In genomic region chr19:14118165-14119051, GRCh38 we compare ENCODE assay signal across 8 cellular contexts. TPM values are rescaled to one million over a fixed set of nuclear protein-coding genes. Genes with fewer than 3 reads are reported as not detected.
DNase-seq lines count a peak whose midpoint lies in the region; ATAC-seq and TF ChIP-seq lines count a peak whose summit lies in the region.

No MANE protein-coding gene starts in this region.

- DNase-seq in Caco-2 (no peak), NCI-H1092 (lab: John Stamatoyannopoulos, UW) (peak; percentile 25), activated B cell treated with CpG ODN at 0.5 μM for 24 hours (peak; percentile 25), lung (ENCODE audit: low spot score) (peak; percentile 84)
- DNase-seq in effector CD8-positive, alpha-beta T cell (lab: John Stamatoyannopoulos, UW): peak; percentile 48
- DNase-seq in stimulated activated naive B cell treated with anti-CD40 and anti-IgM and Interleukin-4, amounts not matched to agents 10 μg/mL and 1 μg/mL and 100 μg/mL, for 72 hours: peak; percentile 39

- 2% methylated on average over 55 to 61 of the region's 61 CpGs for WGBS in lung, 2 donors

- TF ChIP-seq CTCF in Caco-2 (IDR thresholded peaks at IDR 0.05; ENCODE audit: insufficient read depth in 1 of 2, low read depth in 1 of 2, low read length in 1 of 2, severe bottlenecking in 1 of 2, unreplicated experiment in 1 of 2) (no peak), activated B cell treated with CpG ODN at 0.5 μM for 24 hours (IDR thresholded peaks at IDR 0.05) (no peak), lung (IDR thresholded peaks at IDR 0.05; ENCODE audit: control extremely low read depth, extremely low read depth) (no peak)

- H3K9me3 Mint-ChIP-seq in Caco-2 (ENCODE audit: unreplicated experiment) (no peaks in the 10 kb centered on the region), activated B cell treated with CpG ODN at 0.5 μM for 24 hours (no peaks in the 10 kb centered on the region)
- no peaks in the 10 kb centered on the region for H3K9me3 Mint-ChIP-seq in stimulated activated naive B cell treated with anti-CD40 and anti-IgM and Interleukin-4, amounts not matched to agents 10 μg/mL and 1 μg/mL and 100 μg/mL, for 72 hours

- H3K4me3 Mint-ChIP-seq in Caco-2 (ENCODE audit: unreplicated experiment) (peak overlapping the region; percentile 83), activated B cell treated with CpG ODN at 0.5 μM for 24 hours (peak overlapping the region; percentile 85)
- H3K4me3 Mint-ChIP-seq in stimulated activated naive B cell treated with anti-CD40 and anti-IgM and Interleukin-4, amounts not matched to agents 10 μg/mL and 1 μg/mL and 100 μg/mL, for 72 hours: peak overlapping the region; percentile 85 to 98

- TSS peak; percentile 64 for BruUV-seq in Caco-2 (replicated peaks; lab: Mats Ljungman, UMichigan)

- POLR2A ChIA-PET in Caco-2 (lab: Charles Lee): interaction anchor here (1.1 kb wide), 1 partner anchor 18 kb away, joined by 10 read pairs; the partner anchor contains the start of gene ASF1B
- POLR2A ChIA-PET in activated B cell treated with CpG ODN at 0.5 μM for 24 hours (lab: Charles Lee): interaction anchor here (0.6 to 2.0 kb wide), 11 partner anchors 18 to 966 kb away, joined by 3 to 8 read pairs (median 5); partner anchors contain the start of gene ASF1B

- CTCF ChIA-PET in Caco-2 (lab: Charles Lee): interaction anchor here (1.0 kb wide), 1 partner anchor 18 kb away, joined by 6 read pairs; the partner anchor contains the start of gene ASF1B
- CTCF ChIA-PET in activated B cell treated with CpG ODN at 0.5 μM for 24 hours (lab: Charles Lee): interaction anchor here (1.1 kb wide), 1 partner anchor 18 kb away, joined by 4 read pairs; the partner anchor contains the start of gene ASF1B

- H3K4me3 ChIP-seq in Caco-2 (ENCODE audit: low read depth, low read length): peak overlapping the region; percentile 44
- no peak overlapping the region for H3K4me3 ChIP-seq in lung

- H3K36me3 ChIP-seq in Caco-2 (ENCODE audit: control insufficient read depth, insufficient read depth, low read length): no peaks in the 10 kb centered on the region
- no peaks in the 10 kb centered on the region for H3K36me3 ChIP-seq in lung (ENCODE audit: control insufficient read depth in 2 of 2, insufficient read depth in 2 of 2, low read length in 2 of 2)

- intact Hi-C loops in Caco-2 (cut with micrococcal nuclease; ENCODE audit: unreplicated experiment) (loop anchor here (2.0 to 5.0 kb wide), 2 partner anchors 18 to 36 kb away; partner anchors contain the start of gene ASF1B), activated B cell treated with CpG ODN at 0.5 μM for 24 hours (cut with micrococcal nuclease) (loop anchor here (10.0 kb wide), 1 partner anchor 324 kb away; the partner anchor contains the start of gene ZSWIM4)

- H3K4me1 ChIP-seq in Caco-2 (peaks cover 13% of the 10 kb centered on the region), lung (ENCODE audit: control insufficient read depth in 2 of 2, insufficient read depth in 2 of 2, low read length in 2 of 2) (peaks cover 6 to 23% of the 10 kb centered on the region in 2 donors)

- peak overlapping the region; percentile 85 for H3K27ac Mint-ChIP-seq in Caco-2 (ENCODE audit: unreplicated experiment)
- peak overlapping the region; percentile 68 for H3K27ac Mint-ChIP-seq in activated B cell treated with CpG ODN at 0.5 μM for 24 hours
- H3K27ac Mint-ChIP-seq in stimulated activated naive B cell treated with anti-CD40 and anti-IgM and Interleukin-4, amounts not matched to agents 10 μg/mL and 1 μg/mL and 100 μg/mL, for 72 hours: peak overlapping the region; percentile 96

- H3K4me1 Mint-ChIP-seq in Caco-2 (ENCODE audit: low read depth, unreplicated experiment) (peaks cover 8% of the 10 kb centered on the region), activated B cell treated with CpG ODN at 0.5 μM for 24 hours (peaks cover 42% of the 10 kb centered on the region)
- peaks cover 32 to 46% of the 10 kb centered on the region in 2 donors for H3K4me1 Mint-ChIP-seq in stimulated activated naive B cell treated with anti-CD40 and anti-IgM and Interleukin-4, amounts not matched to agents 10 μg/mL and 1 μg/mL and 100 μg/mL, for 72 hours

- H3K9me3 ChIP-seq in Caco-2: no peaks in the 10 kb centered on the region
- no peaks in the 10 kb centered on the region for H3K9me3 ChIP-seq in lung (ENCODE audit: control insufficient read depth in 2 of 2, insufficient read depth in 1 of 2, low read length in 1 of 2)

- peak overlapping the region; percentile 95 for H3K27ac ChIP-seq in lung (ENCODE audit: low read depth in 1 of 2, low read length in 1 of 2)

- no peaks in the 10 kb centered on the region for H3K27me3 ChIP-seq in Caco-2 (replicated peaks; ENCODE audit: control insufficient read depth, insufficient read depth, low read length)
- H3K27me3 ChIP-seq in lung (ENCODE audit: control insufficient read depth, insufficient read depth): no peaks in the 10 kb centered on the region

- H3K27me3 Mint-ChIP-seq in Caco-2 (ENCODE audit: insufficient read depth, unreplicated experiment): no peaks in the 10 kb centered on the region
- no peaks in the 10 kb centered on the region for H3K27me3 Mint-ChIP-seq in activated B cell treated with CpG ODN at 0.5 μM for 24 hours
- H3K27me3 Mint-ChIP-seq in stimulated activated naive B cell treated with anti-CD40 and anti-IgM and Interleukin-4, amounts not matched to agents 10 μg/mL and 1 μg/mL and 100 μg/mL, for 72 hours: no peaks in the 10 kb centered on the region

- ATAC-seq in GM21717 (IDR thresholded peaks at IDR 0.05; ENCODE audit: unreplicated experiment): peak; percentile 1
- ATAC-seq in activated B cell treated with CpG ODN at 0.5 μM for 24 hours (ENCODE audit: low read depth): no peak
- ATAC-seq in lung (ENCODE audit: insufficient read depth, low FRiP score): peak; percentile 8
- peak; percentile 22 to 25 for ATAC-seq in stimulated activated naive B cell treated with anti-CD40 and anti-IgM and Interleukin-4, amounts not matched to agents 10 μg/mL and 1 μg/mL and 100 μg/mL, for 72 hours (replicated peaks)
- no peak for ATAC-seq in GM19452 (IDR thresholded peaks at IDR 0.05; ENCODE audit: unreplicated experiment)

- H3K36me3 Mint-ChIP-seq in Caco-2 (ENCODE audit: insufficient read depth, unreplicated experiment) (peaks cover 45% of the 10 kb centered on the region), activated B cell treated with CpG ODN at 0.5 μM for 24 hours (ENCODE audit: low read depth) (peaks cover 1% of the 10 kb centered on the region)
- H3K36me3 Mint-ChIP-seq in stimulated activated naive B cell treated with anti-CD40 and anti-IgM and Interleukin-4, amounts not matched to agents 10 μg/mL and 1 μg/mL and 100 μg/mL, for 72 hours: peaks cover 0 to 2% of the 10 kb centered on the region in 2 donors

RNA-seq across cellular contexts. Expression of gene PRKACA, which starts 0.8 kb away (rescaled TPM):
- 46.4 and 51.9 TPM in 2 replicates for total RNA-seq in Caco-2 (2022)
- total RNA-seq in activated B cell treated with CpG ODN at 0.5 μM for 24 hours: 41.6 and 43.7 TPM in 2 replicates
- 100 to 1,000 TPM in 1 of 2 donors, 10 to 100 TPM in 1; 43.7 to 103 TPM for total RNA-seq in lung
- polyA plus RNA-seq in lung: 10 to 100 TPM; 54.3 to 81.5 TPM

RNA-seq across cellular contexts. Expression of gene ASF1B, which starts 18.0 kb away (rescaled TPM):
- total RNA-seq in Caco-2 (2022) (37.7 and 40.2 TPM in 2 replicates), activated B cell treated with CpG ODN at 0.5 μM for 24 hours (3.4 and 3.7 TPM in 2 replicates), lung (1 to 10 TPM; 2.4 to 3.5 TPM)
- 1 to 10 TPM; 4.1 to 5.9 TPM for polyA plus RNA-seq in lung

RNA-seq across cellular contexts. Expression of gene SAMD1, which starts 27.9 kb away (rescaled TPM):
- 38.3 and 47.1 TPM in 2 replicates for total RNA-seq in Caco-2 (2022)
- total RNA-seq in activated B cell treated with CpG ODN at 0.5 μM for 24 hours: 32.7 and 36.0 TPM in 2 replicates
- total RNA-seq in lung: 10 to 100 TPM; 32.9 to 48.8 TPM
- polyA plus RNA-seq in lung: 10 to 100 TPM; 36.8 to 42.1 TPM

RNA-seq across cellular contexts. Expression of gene C19orf67, which starts 32.8 kb away (rescaled TPM):
- not detected in 2 replicates for total RNA-seq in Caco-2 (2022)
- total RNA-seq in activated B cell treated with CpG ODN at 0.5 μM for 24 hours: not detected in 2 replicates
- total RNA-seq in lung: 1 to 10 TPM in 1 of 2 donors, under 1 TPM in 1; 0.37 to 1.0 TPM
- under 1 TPM in 1 of 2 donors, not detected in 1; 0.38 TPM for polyA plus RNA-seq in lung

RNA-seq across cellular contexts. Expression of gene MISP3, which starts 45.8 kb away (rescaled TPM):
- 5.2 TPM in 2 replicates for total RNA-seq in Caco-2 (2022)
- total RNA-seq in activated B cell treated with CpG ODN at 0.5 μM for 24 hours: 0.15 and 0.18 TPM in 2 replicates
- 10 to 100 TPM in 1 of 2 donors, 1 to 10 TPM in 1; 3.5 to 10.7 TPM for total RNA-seq in lung
- polyA plus RNA-seq in lung: 10 to 100 TPM in 1 of 2 donors, 1 to 10 TPM in 1; 4.1 to 11.2 TPM

Comparison
In these comparisons a context has a peak if more than half of its experiments do, and no peak if none do; other contexts are left out.
1. DNase-seq: peak in NCI-H1092 (single experiment), activated B cell treated with CpG ODN at 0.5 μM for 24 hours (single experiment), effector CD8-positive, alpha-beta T cell (single experiment), lung (single experiment) and stimulated activated naive B cell treated with anti-CD40 and anti-IgM and Interleukin-4, amounts not matched to agents 10 μg/mL and 1 μg/mL and 100 μg/mL, for 72 hours (single experiment); none in Caco-2 (0 of 2).
2. ATAC-seq: peak in GM21717 (single experiment), lung (single experiment) and stimulated activated naive B cell treated with anti-CD40 and anti-IgM and Interleukin-4, amounts not matched to agents 10 μg/mL and 1 μg/mL and 100 μg/mL, for 72 hours (2 of 2); none in activated B cell treated with CpG ODN at 0.5 μM for 24 hours (single experiment) and GM19452 (single experiment).
3. Peak in every context shown above with its lines, with median percentiles within 50 percentile points of each other: H3K27ac Mint-ChIP-seq and H3K4me3 Mint-ChIP-seq.